ENCODE assay signal across 1 cellular context in genomic region chr16:10922328-10923145, GRCh38.
TF ChIP-seq lines count a peak whose summit lies in the region.

No MANE protein-coding gene starts in this region.

TF ChIP-seq in K562, 482 proteins besides CTCF, POLR2A, EP300 and RAD21 (continued from another document):
- TF ChIP-seq RBM25 (IDR thresholded peaks at IDR 0.05; ENCODE audit: low read depth, low read length, severe bottlenecking) = peak; percentile 76
- TF ChIP-seq DPF2 (IDR thresholded peaks at IDR 0.05) = no peak
- TF ChIP-seq CHD4 (IDR thresholded peaks at IDR 0.05; ENCODE audit: insufficient read depth, insufficient replicate concordance, low read depth, low read length, poor library complexity, severe bottlenecking) = peak; percentile 24
- TF ChIP-seq MAFG (tag; conservative IDR thresholded peaks at IDR 0.05) = no peak
- no peak for TF ChIP-seq CBX2 (IDR thresholded peaks at IDR 0.05; ENCODE audit: insufficient read depth, low read length, poor library complexity, severe bottlenecking)
- no peak for TF ChIP-seq LEF1 (IDR thresholded peaks at IDR 0.05)
